In genomic region chr5:91140657-91141056, GRCh38 we compare ENCODE assay signal across 23 cellular contexts.
DNase-seq lines count a peak whose midpoint lies in the region; ATAC-seq, FAIRE-seq and TF ChIP-seq lines count a peak whose summit lies in the region.
"Had no signal": no experiment of that assay in that cellular context is flagged by ENCODE, and none has a peak within 500 bp of the region (broad histone marks: within the 10 kb centered on the region; RNA-seq: fewer than 3 reads in every experiment).

No MANE protein-coding gene starts in this region.

- DNase-seq in D721Med (ENCODE audit: insufficient read length, low spot score) (no peak), MV-4-11 (lab: John Stamatoyannopoulos, UW) (peak; percentile 9), head of caudate nucleus (no peak), T-helper 17 cell (no peak)
- DNase-seq: CD4-positive, alpha-beta T cell; COR-L47; DMS 273 treated with DMSO at 0.1 percent for 48 hours; DMS79 treated with DMSO at 0.1 percent for 48 hours; Kasumi-1; NCI-H1105; NCI-H146; NCI-H2029; NCI-H2171; NCI-H345; NCI-H524; NCI-H774 had no signal

- no peaks in the 10 kb centered on the region for H3K4me1 Mint-ChIP-seq in T-helper 17 cell

- no peak overlapping the region for H3K27ac Mint-ChIP-seq in T-helper 17 cell
- H3K27ac Mint-ChIP-seq: CD4-positive, alpha-beta T cell had no signal

- H3K4me3 Mint-ChIP-seq in T-helper 17 cell: no peak overlapping the region
- H3K4me3 Mint-ChIP-seq: CD4-positive, alpha-beta T cell had no signal

- intact Hi-C loops in head of caudate nucleus (cut with DNase I): no loop called here

- WGBS in mesodermal cell (ENCODE audit: insufficient coverage in 2 of 2), 2 experiments: no CpG with 5 or more reads among the region's 2 CpGs

- H3K4me3 ChIP-seq in mesodermal cell (ENCODE audit: extremely low read depth, insufficient read depth, low read length, poor library complexity, severe bottlenecking): no peak overlapping the region

- H3K36me3 ChIP-seq in mesodermal cell (ENCODE audit: control insufficient read depth, insufficient read depth, low read length): no peaks in the 10 kb centered on the region

- H3K27ac ChIP-seq in VCaP (peak overlapping the region; percentile 56; the same call in 1 of the 2 replicates), mesodermal cell (ENCODE audit: low read depth, low read length, severe bottlenecking) (peak overlapping the region; percentile 51)

- no peaks in the 10 kb centered on the region for H3K36me3 Mint-ChIP-seq in T-helper 17 cell (ENCODE audit: low read depth)

- FAIRE-seq in D721Med (lab: Jason Lieb, UNC): peak; percentile 73
- FAIRE-seq: GM18507, GM19239, RCC 7860 had no signal

- TF ChIP-seq CTCF in D721Med (IDR thresholded peaks at IDR 0.05; ENCODE audit: insufficient read depth, missing control alignments) (no peak), VCaP (conservative IDR thresholded peaks at IDR 0.05) (no peak)

- peaks cover 4% of the 10 kb centered on the region for H3K9me3 ChIP-seq in mesodermal cell (ENCODE audit: control insufficient read depth, low read length)
- no peaks in the 10 kb centered on the region for H3K9me3 ChIP-seq in T-helper 17 cell (ENCODE audit: control insufficient read depth, low read length, poor library complexity, severe bottlenecking)

- ATAC-seq in HG02763 (IDR thresholded peaks at IDR 0.05; ENCODE audit: unreplicated experiment) (no peak), T-helper 17 cell (no peak), GM21619 (IDR thresholded peaks at IDR 0.05; ENCODE audit: unreplicated experiment) (no peak)

- H3K27me3 Mint-ChIP-seq in T-helper 17 cell: peaks cover 11% of the 10 kb centered on the region

- H3K4me1 ChIP-seq in mesodermal cell (ENCODE audit: control insufficient read depth, insufficient read depth, low read length, poor library complexity, severe bottlenecking): peaks cover 4% of the 10 kb centered on the region
